Comparison of ENCODE assay signal across 3 cellular contexts in the genomic region with DNA sequence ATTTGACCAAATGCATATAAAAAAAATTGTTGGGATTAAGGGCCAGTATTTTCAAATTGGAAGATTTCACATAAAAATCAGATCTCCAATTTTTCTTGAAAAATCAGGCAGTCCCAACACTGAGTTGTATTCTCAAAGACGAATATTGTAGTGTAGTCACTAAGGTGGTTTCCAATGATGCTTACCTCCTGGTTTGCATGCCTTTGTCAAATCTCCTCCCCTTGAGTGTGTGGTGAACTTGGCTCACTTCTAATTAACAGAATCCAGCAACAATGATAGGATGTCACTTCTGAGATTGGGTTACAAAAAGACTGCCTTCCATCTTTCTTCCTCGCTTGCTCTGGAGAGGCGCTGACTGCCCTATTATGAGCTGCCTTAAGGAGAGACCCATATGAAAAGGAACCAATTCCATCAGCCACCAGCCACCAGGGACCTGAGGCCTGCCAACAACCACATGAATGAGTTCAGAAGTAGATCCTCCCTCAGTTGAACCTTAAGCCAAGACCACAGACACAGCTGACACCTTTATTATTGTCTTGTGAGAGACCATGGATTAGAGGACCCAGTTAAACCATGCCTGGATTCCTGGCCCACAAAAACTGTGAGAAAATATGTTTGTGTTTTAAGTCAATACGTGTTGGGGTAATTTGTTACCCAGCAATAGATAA.
TF ChIP-seq lines count a peak whose summit lies in the region.

No MANE protein-coding gene starts in this region.

TF ChIP-seq in SK-N-SH, 30 proteins besides CTCF, POLR2A, EP300 and RAD21:
- TF ChIP-seq, protein P1, sequence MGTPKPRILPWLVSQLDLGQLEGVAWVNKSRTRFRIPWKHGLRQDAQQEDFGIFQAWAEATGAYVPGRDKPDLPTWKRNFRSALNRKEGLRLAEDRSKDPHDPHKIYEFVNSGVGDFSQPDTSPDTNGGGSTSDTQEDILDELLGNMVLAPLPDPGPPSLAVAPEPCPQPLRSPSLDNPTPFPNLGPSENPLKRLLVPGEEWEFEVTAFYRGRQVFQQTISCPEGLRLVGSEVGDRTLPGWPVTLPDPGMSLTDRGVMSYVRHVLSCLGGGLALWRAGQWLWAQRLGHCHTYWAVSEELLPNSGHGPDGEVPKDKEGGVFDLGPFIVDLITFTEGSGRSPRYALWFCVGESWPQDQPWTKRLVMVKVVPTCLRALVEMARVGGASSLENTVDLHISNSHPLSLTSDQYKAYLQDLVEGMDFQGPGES (IDR thresholded peaks at IDR 0.05; ENCODE audit: low read depth, low read length), result no peak

TF ChIP-seq in SK-N-SH treated with all-trans-retinoic acid at 6 μM for 48 hours, 23 proteins besides CTCF, POLR2A, EP300 and RAD21 (continues in another document):
- TF ChIP-seq, protein P2, sequence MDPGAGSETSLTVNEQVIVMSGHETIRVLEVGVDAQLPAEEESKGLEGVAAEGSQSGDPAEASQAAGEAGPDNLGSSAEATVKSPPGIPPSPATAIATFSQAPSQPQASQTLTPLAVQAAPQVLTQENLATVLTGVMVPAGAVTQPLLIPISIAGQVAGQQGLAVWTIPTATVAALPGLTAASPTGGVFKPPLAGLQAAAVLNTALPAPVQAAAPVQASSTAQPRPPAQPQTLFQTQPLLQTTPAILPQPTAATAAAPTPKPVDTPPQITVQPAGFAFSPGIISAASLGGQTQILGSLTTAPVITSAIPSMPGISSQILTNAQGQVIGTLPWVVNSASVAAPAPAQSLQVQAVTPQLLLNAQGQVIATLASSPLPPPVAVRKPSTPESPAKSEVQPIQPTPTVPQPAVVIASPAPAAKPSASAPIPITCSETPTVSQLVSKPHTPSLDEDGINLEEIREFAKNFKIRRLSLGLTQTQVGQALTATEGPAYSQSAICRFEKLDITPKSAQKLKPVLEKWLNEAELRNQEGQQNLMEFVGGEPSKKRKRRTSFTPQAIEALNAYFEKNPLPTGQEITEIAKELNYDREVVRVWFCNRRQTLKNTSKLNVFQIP (CRISPR knock-in tag; IDR thresholded peaks at IDR 0.05; ENCODE audit: borderline replicate concordance, low read depth), result no peak
- TF ChIP-seq SNAI2 (CRISPR knock-in tag; IDR thresholded peaks at IDR 0.05) (no peak), CSDC2 (CRISPR knock-in tag; IDR thresholded peaks at IDR 0.05) (no peak), ZNF8 (CRISPR knock-in tag; IDR thresholded peaks at IDR 0.05) (no peak), ISL1 (CRISPR knock-in tag; IDR thresholded peaks at IDR 0.05) (no peak), PPARA (CRISPR knock-in tag; IDR thresholded peaks at IDR 0.05; ENCODE audit: borderline replicate concordance) (no peak), ZNF565 (CRISPR knock-in tag; conservative IDR thresholded peaks at IDR 0.05; ENCODE audit: low read depth) (no peak), ARNTL (CRISPR knock-in tag; IDR thresholded peaks at IDR 0.05; ENCODE audit: borderline replicate concordance, low read depth) (no peak), RARB (CRISPR knock-in tag; IDR thresholded peaks at IDR 0.05) (no peak)
- TF ChIP-seq, protein P3, sequence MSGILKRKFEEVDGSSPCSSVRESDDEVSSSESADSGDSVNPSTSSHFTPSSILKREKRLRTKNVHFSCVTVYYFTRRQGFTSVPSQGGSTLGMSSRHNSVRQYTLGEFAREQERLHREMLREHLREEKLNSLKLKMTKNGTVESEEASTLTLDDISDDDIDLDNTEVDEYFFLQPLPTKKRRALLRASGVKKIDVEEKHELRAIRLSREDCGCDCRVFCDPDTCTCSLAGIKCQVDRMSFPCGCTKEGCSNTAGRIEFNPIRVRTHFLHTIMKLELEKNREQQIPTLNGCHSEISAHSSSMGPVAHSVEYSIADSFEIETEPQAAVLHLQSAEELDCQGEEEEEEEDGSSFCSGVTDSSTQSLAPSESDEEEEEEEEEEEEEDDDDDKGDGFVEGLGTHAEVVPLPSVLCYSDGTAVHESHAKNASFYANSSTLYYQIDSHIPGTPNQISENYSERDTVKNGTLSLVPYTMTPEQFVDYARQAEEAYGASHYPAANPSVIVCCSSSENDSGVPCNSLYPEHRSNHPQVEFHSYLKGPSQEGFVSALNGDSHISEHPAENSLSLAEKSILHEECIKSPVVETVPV (CRISPR knock-in tag; IDR thresholded peaks at IDR 0.05), result no peak
- TF ChIP-seq, protein P4, sequence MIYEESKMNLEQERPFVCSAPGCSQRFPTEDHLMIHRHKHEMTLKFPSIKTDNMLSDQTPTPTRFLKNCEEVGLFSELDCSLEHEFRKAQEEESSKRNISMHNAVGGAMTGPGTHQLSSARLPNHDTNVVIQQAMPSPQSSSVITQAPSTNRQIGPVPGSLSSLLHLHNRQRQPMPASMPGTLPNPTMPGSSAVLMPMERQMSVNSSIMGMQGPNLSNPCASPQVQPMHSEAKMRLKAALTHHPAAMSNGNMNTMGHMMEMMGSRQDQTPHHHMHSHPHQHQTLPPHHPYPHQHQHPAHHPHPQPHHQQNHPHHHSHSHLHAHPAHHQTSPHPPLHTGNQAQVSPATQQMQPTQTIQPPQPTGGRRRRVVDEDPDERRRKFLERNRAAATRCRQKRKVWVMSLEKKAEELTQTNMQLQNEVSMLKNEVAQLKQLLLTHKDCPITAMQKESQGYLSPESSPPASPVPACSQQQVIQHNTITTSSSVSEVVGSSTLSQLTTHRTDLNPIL (CRISPR knock-in tag; IDR thresholded peaks at IDR 0.05; ENCODE audit: low read depth), result no peak
- TF ChIP-seq, protein P5, sequence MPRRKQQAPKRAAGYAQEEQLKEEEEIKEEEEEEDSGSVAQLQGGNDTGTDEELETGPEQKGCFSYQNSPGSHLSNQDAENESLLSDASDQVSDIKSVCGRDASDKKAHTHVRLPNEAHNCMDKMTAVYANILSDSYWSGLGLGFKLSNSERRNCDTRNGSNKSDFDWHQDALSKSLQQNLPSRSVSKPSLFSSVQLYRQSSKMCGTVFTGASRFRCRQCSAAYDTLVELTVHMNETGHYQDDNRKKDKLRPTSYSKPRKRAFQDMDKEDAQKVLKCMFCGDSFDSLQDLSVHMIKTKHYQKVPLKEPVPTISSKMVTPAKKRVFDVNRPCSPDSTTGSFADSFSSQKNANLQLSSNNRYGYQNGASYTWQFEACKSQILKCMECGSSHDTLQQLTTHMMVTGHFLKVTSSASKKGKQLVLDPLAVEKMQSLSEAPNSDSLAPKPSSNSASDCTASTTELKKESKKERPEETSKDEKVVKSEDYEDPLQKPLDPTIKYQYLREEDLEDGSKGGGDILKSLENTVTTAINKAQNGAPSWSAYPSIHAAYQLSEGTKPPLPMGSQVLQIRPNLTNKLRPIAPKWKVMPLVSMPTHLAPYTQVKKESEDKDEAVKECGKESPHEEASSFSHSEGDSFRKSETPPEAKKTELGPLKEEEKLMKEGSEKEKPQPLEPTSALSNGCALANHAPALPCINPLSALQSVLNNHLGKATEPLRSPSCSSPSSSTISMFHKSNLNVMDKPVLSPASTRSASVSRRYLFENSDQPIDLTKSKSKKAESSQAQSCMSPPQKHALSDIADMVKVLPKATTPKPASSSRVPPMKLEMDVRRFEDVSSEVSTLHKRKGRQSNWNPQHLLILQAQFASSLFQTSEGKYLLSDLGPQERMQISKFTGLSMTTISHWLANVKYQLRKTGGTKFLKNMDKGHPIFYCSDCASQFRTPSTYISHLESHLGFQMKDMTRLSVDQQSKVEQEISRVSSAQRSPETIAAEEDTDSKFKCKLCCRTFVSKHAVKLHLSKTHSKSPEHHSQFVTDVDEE (CRISPR knock-in tag; IDR thresholded peaks at IDR 0.05), result no peak
- TF ChIP-seq, protein P6, sequence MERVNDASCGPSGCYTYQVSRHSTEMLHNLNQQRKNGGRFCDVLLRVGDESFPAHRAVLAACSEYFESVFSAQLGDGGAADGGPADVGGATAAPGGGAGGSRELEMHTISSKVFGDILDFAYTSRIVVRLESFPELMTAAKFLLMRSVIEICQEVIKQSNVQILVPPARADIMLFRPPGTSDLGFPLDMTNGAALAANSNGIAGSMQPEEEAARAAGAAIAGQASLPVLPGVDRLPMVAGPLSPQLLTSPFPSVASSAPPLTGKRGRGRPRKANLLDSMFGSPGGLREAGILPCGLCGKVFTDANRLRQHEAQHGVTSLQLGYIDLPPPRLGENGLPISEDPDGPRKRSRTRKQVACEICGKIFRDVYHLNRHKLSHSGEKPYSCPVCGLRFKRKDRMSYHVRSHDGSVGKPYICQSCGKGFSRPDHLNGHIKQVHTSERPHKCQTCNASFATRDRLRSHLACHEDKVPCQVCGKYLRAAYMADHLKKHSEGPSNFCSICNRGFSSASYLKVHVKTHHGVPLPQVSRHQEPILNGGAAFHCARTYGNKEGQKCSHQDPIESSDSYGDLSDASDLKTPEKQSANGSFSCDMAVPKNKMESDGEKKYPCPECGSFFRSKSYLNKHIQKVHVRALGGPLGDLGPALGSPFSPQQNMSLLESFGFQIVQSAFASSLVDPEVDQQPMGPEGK (CRISPR knock-in tag; IDR thresholded peaks at IDR 0.05; ENCODE audit: borderline replicate concordance), result no peak

TF ChIP-seq in endothelial cell of umbilical vein, 7 proteins besides CTCF, POLR2A, EP300 and RAD21 (continued from another document):
- TF ChIP-seq, protein P7, sequence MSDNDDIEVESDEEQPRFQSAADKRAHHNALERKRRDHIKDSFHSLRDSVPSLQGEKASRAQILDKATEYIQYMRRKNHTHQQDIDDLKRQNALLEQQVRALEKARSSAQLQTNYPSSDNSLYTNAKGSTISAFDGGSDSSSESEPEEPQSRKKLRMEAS (IDR thresholded peaks at IDR 0.05; ENCODE audit: insufficient read depth, insufficient read length), result no peak
- TF ChIP-seq POLR2AphosphoS5 (IDR thresholded peaks at IDR 0.05; ENCODE audit: insufficient read depth, low read depth, low read length), result no peak
- TF ChIP-seq GATA2 (IDR thresholded peaks at IDR 0.05; ENCODE audit: insufficient read depth, insufficient read length, low read depth, low read length), result no peak
- no peak for TF ChIP-seq EZH2 (IDR thresholded peaks at IDR 0.05; ENCODE audit: borderline replicate concordance, low read depth, low read length, severe bottlenecking)
